Comparison of ENCODE assay signal across 1 cellular context in genomic region chr9:133514475-133515239, GRCh38.
TF ChIP-seq lines count a peak whose summit lies in the region.

No MANE protein-coding gene starts in this region.

TF ChIP-seq in WTC11, 78 proteins besides CTCF, POLR2A, EP300 and RAD21 (continued from another document):
- TF ChIP-seq E2F4 (CRISPR knock-in tag; IDR thresholded peaks at IDR 0.05; ENCODE audit: borderline replicate concordance, low read depth): no peak
- no peak for TF ChIP-seq IRF1 (CRISPR knock-in tag; IDR thresholded peaks at IDR 0.05)
